Comparison of ENCODE assay signal across 8 cellular contexts in the genomic region with DNA sequence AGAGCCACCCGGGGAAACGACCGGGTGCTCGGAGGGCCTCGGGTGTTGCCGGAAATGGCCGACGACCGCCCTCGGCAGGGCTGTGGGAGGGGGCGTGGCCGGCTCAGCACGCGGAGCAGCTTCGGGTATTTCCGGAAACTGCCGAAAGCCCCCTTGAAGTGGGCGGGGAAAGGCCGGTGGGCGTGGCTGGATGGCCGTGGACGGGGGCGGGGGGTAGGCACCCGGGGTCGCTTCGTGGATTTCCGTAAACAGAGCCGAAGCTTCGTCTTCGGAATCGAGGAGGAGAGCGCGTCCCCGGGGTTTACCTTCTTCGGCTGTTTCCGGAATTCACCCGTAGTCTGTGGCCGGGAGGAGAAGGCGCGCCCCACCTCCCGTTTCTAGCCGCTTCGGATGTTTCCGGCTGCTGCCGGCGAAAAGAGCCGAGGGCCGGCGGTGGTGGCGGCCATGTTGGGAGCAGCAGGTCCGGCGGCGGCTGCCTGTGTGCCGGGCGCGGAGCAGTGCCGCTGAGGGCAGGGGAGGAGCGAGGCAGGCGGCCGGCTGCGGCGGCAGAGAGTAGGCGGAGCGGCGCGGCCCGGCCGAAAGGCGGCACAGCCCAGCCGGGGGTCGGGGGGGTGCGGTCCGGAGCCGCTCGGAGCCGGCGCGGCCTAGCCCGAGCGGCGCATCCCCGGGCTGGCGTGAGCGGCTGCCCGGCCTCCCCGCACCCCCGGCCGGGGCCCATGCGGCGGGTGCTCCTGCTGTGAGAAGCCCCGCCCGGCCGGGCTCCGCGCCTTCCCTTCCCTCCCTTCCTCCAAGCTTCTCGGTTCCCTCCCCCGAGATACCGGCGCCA.
DNase-seq lines count a peak whose midpoint lies in the region; ATAC-seq and TF ChIP-seq lines count a peak whose summit lies in the region.

A gene (plus strand): TSS at position 429 of the 826 bp plus-strand sequence. CDS start 397 bp downstream, at position 826.

- peak within 1 kb of the TSS; percentile 92 for H3K4me3 Mint-ChIP-seq in central memory CD8-positive, alpha-beta T cell

- no peak for TF ChIP-seq CTCF in AG09309 (IDR thresholded peaks at IDR 0.05; ENCODE audit: control insufficient read depth, insufficient read depth, low read depth, low read length, missing control alignments)

- ATAC-seq in GM19025 (IDR thresholded peaks at IDR 0.05; ENCODE audit: low read depth, unreplicated experiment) (peak; percentile 68), HG03342 (IDR thresholded peaks at IDR 0.05; ENCODE audit: unreplicated experiment) (peak; percentile 74)
- peak; percentile 89 for ATAC-seq in central memory CD8-positive, alpha-beta T cell (replicated peaks; ENCODE audit: extremely low read depth, poor library complexity, severe bottlenecking)

- H3K27me3 Mint-ChIP-seq in central memory CD8-positive, alpha-beta T cell: no peaks in the 10 kb centered on the region

- DNase-seq in AG09309 (ENCODE audit: low read depth) (peak; percentile 85), NCI-H446 (lab: John Stamatoyannopoulos, UW) (peak; percentile 99), inferior parietal cortex (ENCODE audit: extremely low spot score) (peak; percentile 97)
- peak; percentile 99 for DNase-seq in activated CD4-positive, CD25-positive, alpha-beta regulatory T cell treated with anti-CD3 and anti-CD28 coated beads, Interleukin-2, amount 50 U/mL, for 16 hours (ENCODE audit: low read depth, low spot score)
- peak; percentile 100 for DNase-seq in central memory CD8-positive, alpha-beta T cell (ENCODE audit: low spot score in 2 of 2)
- DNase-seq in stimulated activated CD4-positive, alpha-beta T cell treated with anti-CD3 and anti-CD28 coated beads, Interleukin-12 subunit alpha, Interleukin-12 subunit beta, amount 100 ng/mL, for 24 hours (ENCODE audit: low read depth in 2 of 2): peak; percentile 99

- no peaks in the 10 kb centered on the region for H3K9me3 Mint-ChIP-seq in central memory CD8-positive, alpha-beta T cell

- H3K4me3 ChIP-seq in AG09309 (ENCODE audit: control insufficient read depth, low read depth, low read length): peak within 1 kb of the TSS; percentile 95

- H3K27ac Mint-ChIP-seq in central memory CD8-positive, alpha-beta T cell (ENCODE audit: low read depth): peak within 1 kb of the TSS; percentile 92

- H3K36me3 Mint-ChIP-seq in central memory CD8-positive, alpha-beta T cell (ENCODE audit: insufficient read depth): peaks cover 37% of the 10 kb centered on the region

- peaks cover 54% of the 10 kb centered on the region for H3K4me1 Mint-ChIP-seq in central memory CD8-positive, alpha-beta T cell

Comparison
In these comparisons a context has a peak if more than half of its experiments do, and no peak if none do; other contexts are left out.
1. Peak in every context shown above with its lines: DNase-seq, ATAC-seq and H3K4me3 ChIP-seq.